Comparison of ENCODE assay signal across 27 cellular contexts in genomic region chr13:94371855-94372254, GRCh38.
"Had no signal": no experiment of that assay in that cellular context is flagged by ENCODE, and none has a peak within 500 bp of the region (broad histone marks: within the 10 kb centered on the region; RNA-seq: fewer than 3 reads in every experiment).

No MANE protein-coding gene starts in this region.

- ATAC-seq: esophagus mucosa; gastrocnemius medialis; left ventricle myocardium superior; lower lobe of right lung; natural killer cell; sciatic nerve; stimulated activated naive CD8-positive, alpha-beta T cell treated with anti-CD3 and anti-CD28 coated beads, Interleukin-15, amount 100 ng/mL, for 72 hours had no signal

- H3K4me3 Mint-ChIP-seq: memory B cell; natural killer cell; neural progenitor cell; stimulated activated naive CD8-positive, alpha-beta T cell treated with anti-CD3 and anti-CD28 coated beads, Interleukin-15, amount 100 ng/mL, for 72 hours had no signal

- H3K4me1 ChIP-seq: gastrocnemius medialis, lower lobe of right lung, parathyroid adenoma, prostate gland, right atrium auricular region, suprapubic skin, transverse colon had no signal

- H3K9me3 Mint-ChIP-seq: memory B cell; natural killer cell; stimulated activated naive CD8-positive, alpha-beta T cell treated with anti-CD3 and anti-CD28 coated beads, Interleukin-15, amount 100 ng/mL, for 72 hours had no signal

- H3K4me3 ChIP-seq: dorsolateral prefrontal cortex, gastrocnemius medialis, lower lobe of right lung, neural progenitor cell, prostate gland, right atrium auricular region, smooth muscle cell, suprapubic skin, transverse colon had no signal

- H3K27me3 ChIP-seq: dorsolateral prefrontal cortex, gastrocnemius medialis, neural progenitor cell, right atrium auricular region, suprapubic skin, transverse colon had no signal

- H3K4me2 ChIP-seq: neural progenitor cell, smooth muscle cell had no signal

- H3K79me2 ChIP-seq: parathyroid adenoma had no signal

- H3K36me3 Mint-ChIP-seq: memory B cell, natural killer cell, neural progenitor cell had no signal

- DNase-seq: dorsolateral prefrontal cortex; effector CD4-positive, alpha-beta T cell; foreskin fibroblast; gastrocnemius medialis; head of caudate nucleus; left ventricle myocardium superior; lower lobe of right lung; natural killer cell; stimulated activated CD4-positive, alpha-beta T cell treated with anti-CD3 and anti-CD28 coated beads, Interleukin-12 subunit alpha, Interleukin-12 subunit beta, amount 100 ng/mL, for 4 hours; stimulated activated CD4-positive, alpha-beta T cell treated with anti-CD3 and anti-CD28 coated beads, Interleukin-1b, Interleukin-23, amount 100 ng/mL, for 48 hours; stimulated activated CD4-positive, alpha-beta T cell treated with anti-CD3 and anti-CD28 coated beads, Interleukin-4, amount 100 ng/mL, for 1 hour; stimulated activated CD8-positive, alpha-beta memory T cell treated with anti-CD3 and anti-CD28 coated beads, Interleukin-4, amount 100 ng/mL, for 48 hours; stimulated activated naive CD4-positive, alpha-beta T cell; stimulated activated naive CD8-positive, alpha-beta T cell treated with anti-CD3 and anti-CD28 coated beads, Interleukin-15, amount 100 ng/mL, for 72 hours; transverse colon had no signal

- H3K27ac Mint-ChIP-seq: memory B cell; natural killer cell; neural progenitor cell; stimulated activated naive CD8-positive, alpha-beta T cell treated with anti-CD3 and anti-CD28 coated beads, Interleukin-15, amount 100 ng/mL, for 72 hours had no signal

- H3K9me3 ChIP-seq: gastrocnemius medialis, lower lobe of right lung, prostate gland, right atrium auricular region, suprapubic skin, transverse colon had no signal

- H3K27ac ChIP-seq: dorsolateral prefrontal cortex, epithelial cell of prostate, gastrocnemius medialis, lower lobe of right lung, neural progenitor cell, parathyroid adenoma, prostate gland, right atrium auricular region, suprapubic skin, transverse colon had no signal

- H3K9ac ChIP-seq: neural progenitor cell, parathyroid adenoma had no signal

- H3K4me1 Mint-ChIP-seq: memory B cell; natural killer cell; stimulated activated naive CD8-positive, alpha-beta T cell treated with anti-CD3 and anti-CD28 coated beads, Interleukin-15, amount 100 ng/mL, for 72 hours had no signal

- H3K27me3 Mint-ChIP-seq: stimulated activated naive CD8-positive, alpha-beta T cell treated with anti-CD3 and anti-CD28 coated beads, Interleukin-15, amount 100 ng/mL, for 72 hours had no signal

- FAIRE-seq: colon, keratinocyte had no signal

- H3K36me3 ChIP-seq: gastrocnemius medialis, lower lobe of right lung, neural progenitor cell, prostate gland, right atrium auricular region, suprapubic skin, transverse colon had no signal

- H2AFZ ChIP-seq: neural progenitor cell, parathyroid adenoma had no signal
